Comparison of ENCODE assay signal across 13 cellular contexts in genomic region chr20:53679597-53680309, GRCh38.
A peak's percentile ranks its signal among the peaks of the same experiment; 100 is the strongest.
DNase-seq lines count a peak whose midpoint lies in the region; ATAC-seq, FAIRE-seq and TF ChIP-seq lines count a peak whose summit lies in the region.
"Had no signal": no experiment of that assay in that cellular context is flagged by ENCODE, and none has a peak within 500 bp of the region (broad histone marks: within the 10 kb centered on the region; RNA-seq: fewer than 3 reads in every experiment).

No MANE protein-coding gene starts in this region.

- DNase-seq in cardiac muscle cell (ENCODE audit: low read depth in 1 of 2, low spot score in 1 of 2) (no peak), left ventricle myocardium superior (no peak), HepG2 (ENCODE audit: low spot score) (peak; percentile 50), uterus (no peak), HPDE6-E6E7 (ENCODE audit: extremely low spot score) (no peak), lower lobe of right lung (no peak)
- DNase-seq in activated CD8-positive, alpha-beta T cell treated with anti-CD3 and anti-CD28 coated beads, Interleukin-2, amount 10 ng/mL, durations not matched to agents 7 days and 5 days, result no peak
- DNase-seq: activated CD4-positive, alpha-beta T cell treated with anti-CD3 and anti-CD28 coated beads for 1 hour; spleen; stimulated activated naive CD4-positive, alpha-beta T cell had no signal

- no peak for FAIRE-seq in HepG2 (lab: Jason Lieb, UNC)

- H3K4me3 Mint-ChIP-seq in activated CD8-positive, alpha-beta T cell treated with anti-CD3 and anti-CD28 coated beads, Interleukin-2, amount 10 ng/mL, durations not matched to agents 7 days and 5 days, result peak overlapping the region; percentile 9

- H3K4me1 ChIP-seq in cardiac muscle cell (ENCODE audit: low read depth) (peaks cover 31% of the 10 kb centered on the region), HepG2 (ENCODE audit: insufficient read depth, low read length) (peaks cover 62% of the 10 kb centered on the region), uterus (no peaks in the 10 kb centered on the region), gastroesophageal sphincter (peaks cover 0 to 33% (median 5%) of the 10 kb centered on the region in 3 donors), lower lobe of right lung (peaks cover 32% of the 10 kb centered on the region)

- H3K36me3 ChIP-seq in cardiac muscle cell, result no peaks in the 10 kb centered on the region
- H3K36me3 ChIP-seq in HepG2 (replicated peaks in 1 of 2; ENCODE audit: control insufficient read depth in 1 of 2, insufficient read depth in 2 of 2, low read length in 2 of 2), result no peaks in the 10 kb centered on the region
- no peaks in the 10 kb centered on the region for H3K36me3 ChIP-seq in uterus
- H3K36me3 ChIP-seq in gastroesophageal sphincter, result no peaks in the 10 kb centered on the region
- H3K36me3 ChIP-seq in lower lobe of right lung, result no peaks in the 10 kb centered on the region
- H3K36me3 ChIP-seq: spleen had no signal

- peaks cover 42% of the 10 kb centered on the region for H3K4me1 Mint-ChIP-seq in activated CD8-positive, alpha-beta T cell treated with anti-CD3 and anti-CD28 coated beads, Interleukin-2, amount 10 ng/mL, durations not matched to agents 7 days and 5 days (ENCODE audit: low read depth)

- peak overlapping the region; percentile 55 for H2AFZ ChIP-seq in HepG2 (ENCODE audit: low read length)

- ATAC-seq in left ventricle myocardium superior, result no peak
- ATAC-seq in activated CD8-positive, alpha-beta T cell treated with anti-CD3 and anti-CD28 coated beads, Interleukin-2, amount 10 ng/mL, durations not matched to agents 7 days and 5 days, result no peak
- ATAC-seq in HepG2, result no peak
- ATAC-seq in gastroesophageal sphincter, result no peak
- no peak for ATAC-seq in lower lobe of right lung

- H3K9me3 ChIP-seq in cardiac muscle cell (ENCODE audit: low read depth) (no peaks in the 10 kb centered on the region), HepG2 (ENCODE audit: low read length) (no peaks in the 10 kb centered on the region), uterus (no peaks in the 10 kb centered on the region), gastroesophageal sphincter (no peaks in the 10 kb centered on the region), lower lobe of right lung (no peaks in the 10 kb centered on the region)
- H3K9me3 ChIP-seq: spleen had no signal

- in situ Hi-C loops in HepG2 (cut with HindIII; ENCODE audit: extremely low pct_ligation_motif_present, low pct_unique_long_range_greater_than_20kb), result no loop called here

- POLR2A ChIA-PET in activated CD8-positive, alpha-beta T cell treated with anti-CD3 and anti-CD28 coated beads, Interleukin-2, amount 10 ng/mL, durations not matched to agents 7 days and 5 days (lab: Charles Lee), result interaction anchor here (0.7 to 1.8 kb wide), 5 partner anchors 19 to 235 kb away, joined by 3 to 4 read pairs (median 4); partner anchors contain the start of gene ZNF217
- POLR2A ChIA-PET in HepG2 (lab: Yijun Ruan, JAX), result interaction anchor here (0.7 to 4.4 kb wide), 12 partner anchors 11 to 106 kb away, joined by 4 to 51 read pairs (median 12); partner anchors contain the start of gene ZNF217

- TF ChIP-seq POLR2A in HepG2 (IDR thresholded peaks at IDR 0.05; ENCODE audit: insufficient read depth in 1 of 2, low read depth in 2 of 2, low read length in 2 of 2) (no peak), uterus (IDR thresholded peaks at IDR 0.05) (no peak), gastroesophageal sphincter (IDR thresholded peaks at IDR 0.05) (no peak)

- no peak for TF ChIP-seq RAD21 in HepG2 (CRISPR knock-in tag; IDR thresholded peaks at IDR 0.05)

- peak overlapping the region; percentile 66 for H3K9ac ChIP-seq in HepG2 (ENCODE audit: insufficient read depth, low read depth, low read length)

- CTCF ChIA-PET in activated CD8-positive, alpha-beta T cell treated with anti-CD3 and anti-CD28 coated beads, Interleukin-2, amount 10 ng/mL, durations not matched to agents 7 days and 5 days (lab: Charles Lee), result interaction anchor here (0.8 to 2.3 kb wide), 6 partner anchors 10 to 260 kb away, joined by 3 to 19 read pairs (median 4); no protein-coding TSS in a partner anchor
- CTCF ChIA-PET in HepG2 (lab: Yijun Ruan, JAX; ENCODE audit: low intra/inter-chr PET ratio, low total read pairs), result no interaction called here

- intact Hi-C loops in left ventricle myocardium superior (cut with micrococcal nuclease) (no loop called here), HepG2 (cut with micrococcal nuclease; ENCODE audit: unreplicated experiment) (loop anchor here (1.0 to 5.0 kb wide), 5 partner anchors 37 to 191 kb away; no protein-coding TSS in a partner anchor), uterus (cut with DNase I; ENCODE audit: low total_unique reads) (no loop called here), lower lobe of right lung (cut with DNase I) (no loop called here)

- TF ChIP-seq EP300 in HepG2 (IDR thresholded peaks at IDR 0.05; ENCODE audit: low read depth in 2 of 2, low read length in 2 of 2) (no peak), HepG2 (CRISPR knock-in tag; IDR thresholded peaks at IDR 0.05; ENCODE audit: borderline replicate concordance) (no peak), gastroesophageal sphincter (IDR thresholded peaks at IDR 0.05) (no peak)

- H3K27me3 ChIP-seq in cardiac muscle cell (no peaks in the 10 kb centered on the region), HepG2 (ENCODE audit: control insufficient read depth in 1 of 2, insufficient read depth in 2 of 2, low read length in 2 of 2) (no peaks in the 10 kb centered on the region), uterus (no peaks in the 10 kb centered on the region), gastroesophageal sphincter (no peaks in the 10 kb centered on the region), lower lobe of right lung (ENCODE audit: low read depth) (no peaks in the 10 kb centered on the region)
- H3K27me3 ChIP-seq: spleen had no signal

- no peak overlapping the region for H3K4me3 ChIP-seq in cardiac muscle cell
- H3K4me3 ChIP-seq in HepG2 (replicated peaks in 1 of 3; ENCODE audit: insufficient read depth in 1 of 3, low read depth in 2 of 3, low read length in 3 of 3), result peak overlapping the region in 2 of 3 experiments; percentile 67 to 70; a peak in 3 of 6 replicates
- H3K4me3 ChIP-seq in uterus, result no peak overlapping the region
- no peak overlapping the region for H3K4me3 ChIP-seq in gastroesophageal sphincter
- no peak overlapping the region for H3K4me3 ChIP-seq in lower lobe of right lung
- H3K4me3 ChIP-seq: lung, spleen had no signal

- 53% methylated on average over 7 of the region's 7 CpGs for WGBS in HepG2 (ENCODE audit: low lambda C conversion rate)
- WGBS in gastroesophageal sphincter (ENCODE audit: low coverage in 1 of 2), 2 donors, result 71 to 72% methylated on average over 4 to 7 of the region's 7 CpGs

- peak overlapping the region; percentile 83 for H3K4me2 ChIP-seq in HepG2 (ENCODE audit: low read depth, low read length)

- no peaks in the 10 kb centered on the region for H3K36me3 Mint-ChIP-seq in activated CD8-positive, alpha-beta T cell treated with anti-CD3 and anti-CD28 coated beads, Interleukin-2, amount 10 ng/mL, durations not matched to agents 7 days and 5 days (ENCODE audit: low read depth)

- H3K27ac Mint-ChIP-seq in activated CD8-positive, alpha-beta T cell treated with anti-CD3 and anti-CD28 coated beads, Interleukin-2, amount 10 ng/mL, durations not matched to agents 7 days and 5 days, result peak overlapping the region; percentile 51

- H4K20me1 ChIP-seq in HepG2 (ENCODE audit: insufficient read depth, low read length), result no peaks in the 10 kb centered on the region

- H3K79me2 ChIP-seq in HepG2 (ENCODE audit: insufficient read depth, low read length), result no peaks in the 10 kb centered on the region

- TF ChIP-seq CTCF in cardiac muscle cell (IDR thresholded peaks at IDR 0.05; ENCODE audit: low read depth, low read length) (no peak), HepG2 (CRISPR knock-in tag; IDR thresholded peaks at IDR 0.05) (no peak), uterus (IDR thresholded peaks at IDR 0.05) (no peak), gastroesophageal sphincter (IDR thresholded peaks at IDR 0.05) (no peak), lower lobe of right lung (IDR thresholded peaks at IDR 0.05) (no peak)

- H3K27ac ChIP-seq in cardiac muscle cell (peak overlapping the region; percentile 65), HepG2 (ENCODE audit: extremely low read length, insufficient read depth, low read length) (peak overlapping the region; percentile 90), uterus (peak overlapping the region; percentile 21 to 25), gastroesophageal sphincter (no peak overlapping the region), lower lobe of right lung (no peak overlapping the region)
- H3K27ac ChIP-seq: C4-2B had no signal

- no peaks in the 10 kb centered on the region for H3K9me3 Mint-ChIP-seq in activated CD8-positive, alpha-beta T cell treated with anti-CD3 and anti-CD28 coated beads, Interleukin-2, amount 10 ng/mL, durations not matched to agents 7 days and 5 days (ENCODE audit: insufficient read depth)

- no peaks in the 10 kb centered on the region for H3K27me3 Mint-ChIP-seq in activated CD8-positive, alpha-beta T cell treated with anti-CD3 and anti-CD28 coated beads, Interleukin-2, amount 10 ng/mL, durations not matched to agents 7 days and 5 days (ENCODE audit: low read depth)

- no TSS peak for BruUV-seq in HepG2 (replicated peaks; lab: Mats Ljungman, UMichigan)

TF ChIP-seq in HepG2, 621 proteins besides CTCF, POLR2A, EP300 and RAD21 (continues in another document):
- TF ChIP-seq ZNF263 (CRISPR knock-in tag; IDR thresholded peaks at IDR 0.05) (peak; percentile 92), SOX13 (IDR thresholded peaks at IDR 0.05) (no peak), SOX13 (CRISPR knock-in tag; conservative IDR thresholded peaks at IDR 0.05 in 1 of 2, IDR thresholded peaks at IDR 0.05 in 1 of 2) (peak in 1 of 2 experiments; percentile 5; a peak in 1 of 4 replicates), SSRP1 (CRISPR knock-in tag; IDR thresholded peaks at IDR 0.05) (0 out of 2 replicates have a peak, but pooled peaks have one; percentile 76), ARID3A (IDR thresholded peaks at IDR 0.05; ENCODE audit: low read depth, low read length) (peak; percentile 5), REXO4 (CRISPR knock-in tag; IDR thresholded peaks at IDR 0.05; ENCODE audit: borderline replicate concordance) (no peak), FOXA3 (CRISPR knock-in tag; IDR thresholded peaks at IDR 0.05) (0 out of 2 replicates have a peak, but pooled peaks have one; percentile 35)

Comparison
In these comparisons a context has a peak if more than half of its experiments do, and no peak if none do; other contexts are left out.
1. H3K27ac ChIP-seq: peak in cardiac muscle cell (single experiment), HepG2 (single experiment) and uterus (2 of 2); none in gastroesophageal sphincter (0 of 4) and lower lobe of right lung (single experiment).
2. H3K4me3 ChIP-seq: peak in HepG2 (2 of 3); none in cardiac muscle cell (single experiment), uterus (0 of 2), gastroesophageal sphincter (0 of 2) and lower lobe of right lung (single experiment).